8 cellular contexts compared by ENCODE assay signal in the genomic region with DNA sequence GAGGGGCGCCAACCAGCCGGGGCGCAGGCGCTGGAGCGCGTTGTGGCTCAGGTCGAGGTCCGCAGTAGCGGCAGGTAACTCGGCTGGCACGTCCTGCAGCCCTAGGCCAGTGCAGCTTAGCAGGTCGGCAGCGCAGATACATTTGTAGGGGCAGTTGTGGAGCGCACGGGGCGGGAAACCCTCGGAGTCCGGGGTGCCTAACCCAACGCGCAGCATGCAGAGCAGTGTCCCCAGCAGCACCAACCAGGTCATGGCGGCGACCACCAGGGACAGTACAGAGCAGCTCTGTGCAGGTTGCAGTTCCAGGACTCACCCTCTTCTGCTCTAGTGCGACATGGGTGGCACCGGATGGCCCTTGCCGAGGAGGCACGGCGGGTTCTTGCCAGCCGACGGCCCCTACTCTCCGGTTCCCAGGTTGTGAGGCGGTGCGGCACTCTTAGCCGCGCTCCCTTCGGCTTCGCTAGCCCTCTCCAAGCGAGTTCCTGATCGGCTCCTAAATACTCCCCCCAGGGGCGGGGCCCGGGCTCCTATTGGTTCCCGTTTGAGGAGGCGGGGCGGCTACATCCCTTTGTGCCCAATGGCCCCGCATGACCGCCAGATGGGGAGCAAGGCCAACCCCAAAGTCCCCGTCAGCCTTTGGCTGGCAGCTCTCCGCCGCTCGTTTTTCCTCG. TPM values are rescaled to one million over a fixed set of nuclear protein-coding genes. Genes with fewer than 3 reads are reported as not detected.
DNase-seq lines count a peak whose midpoint lies in the region; ATAC-seq lines count a peak whose summit lies in the region.

AMIGO3 (minus strand) TSS at position 471 of the 671 bp plus-strand sequence; CDS start at position 252, 219 bp downstream.

- ATAC-seq in HG03064 (IDR thresholded peaks at IDR 0.05; ENCODE audit: low read depth, unreplicated experiment) (peak; percentile 48), left lobe of liver (peak; percentile 61)

- DNase-seq in SIG-M5 treated with dmso at 0.1 percent for 504 hours (lab: John Stamatoyannopoulos, UW; ENCODE audit: unreplicated experiment) (peak; percentile 80), SIG-M5 (lab: John Stamatoyannopoulos, UW) (no peak), NCI-H446 (lab: John Stamatoyannopoulos, UW) (peak; percentile 68 to 85), dermis blood vessel endothelial cell (peak; percentile 93), left lobe of liver (ENCODE audit: low spot score) (peak; percentile 92)
- peak; percentile 91 for DNase-seq in activated CD4-positive, alpha-beta T cell treated with anti-CD3 and anti-CD28 coated beads, Interleukin-2, amount 50 U/mL, for 1 hour
- DNase-seq in stimulated activated CD4-positive, alpha-beta T cell treated with anti-CD3 and anti-CD28 coated beads, Interleukin-1b, Interleukin-23, amount 100 ng/mL, for 48 hours = peak; percentile 90

RNA-seq across cellular contexts. Expression of gene AMIGO3, which starts in this region (rescaled TPM):
- total RNA-seq in dermis blood vessel endothelial cell = 1.0 TPM in 1 of 2 replicates, not detected in the other
- not detected for total RNA-seq in left lobe of liver

Comparison
In these comparisons a context has a peak if more than half of its experiments do, and no peak if none do; other contexts are left out.
1. Peak in DNase-seq and ATAC-seq in left lobe of liver; RNA of the gene not detected or under 1 TPM.